ENCODE assay signal across 11 cellular contexts in the genomic region with DNA sequence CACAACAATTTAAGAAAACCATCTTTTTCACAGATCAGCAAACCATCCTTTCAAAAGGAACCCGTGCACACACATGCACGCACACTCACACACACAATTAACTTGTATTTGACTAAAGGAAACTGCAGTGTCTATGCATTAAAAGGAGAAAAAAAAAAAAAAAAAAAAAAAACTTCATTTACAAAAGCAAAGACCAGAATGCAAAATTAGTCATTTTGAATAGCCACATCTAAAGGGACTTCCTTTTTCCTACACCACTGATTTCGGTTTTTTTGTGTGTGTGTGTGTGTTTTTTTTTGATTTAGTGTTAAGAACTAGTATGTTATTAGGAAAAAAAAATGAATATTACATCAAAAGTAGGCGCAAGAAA. TPM values are rescaled to one million over a fixed set of nuclear protein-coding genes. Genes with fewer than 3 reads are reported as not detected.
DNase-seq lines count a peak whose midpoint lies in the region; ATAC-seq and TF ChIP-seq lines count a peak whose summit lies in the region.
"Had no signal": no experiment of that assay in that cellular context is flagged by ENCODE, and none has a peak within 500 bp of the region (broad histone marks: within the 10 kb centered on the region; RNA-seq: fewer than 3 reads in every experiment).

No MANE protein-coding gene starts in this region.

- no peak overlapping the region for H3K4me3 Mint-ChIP-seq in endodermal cell
- H3K4me3 Mint-ChIP-seq in Calu3 (ENCODE audit: low read depth, unreplicated experiment): no peak overlapping the region
- H3K4me3 Mint-ChIP-seq: activated naive CD4-positive, alpha-beta T cell treated with anti-CD3 and anti-CD28 coated beads, Interleukin-2, amount 10 ng/mL, durations not matched to agents 7 days and 5 days; T-helper 1 cell treated with Interleukin-12 subunit alpha and Interleukin-12 subunit beta and Interleukin-4 antibody, amounts not matched to agents 30 μg/mL and 1 μg/mL, for 36 hours had no signal

- H3K27me3 ChIP-seq in endodermal cell (ENCODE audit: control insufficient read depth, insufficient read depth, low read length, poor library complexity, severe bottlenecking) (no peaks in the 10 kb centered on the region), rectal smooth muscle tissue (ENCODE audit: control insufficient read depth, insufficient read depth, low read length) (no peaks in the 10 kb centered on the region)

- peaks cover 1% of the 10 kb centered on the region for H3K4me1 Mint-ChIP-seq in endodermal cell
- peaks cover 8% of the 10 kb centered on the region for H3K4me1 Mint-ChIP-seq in Calu3 (ENCODE audit: low read depth, unreplicated experiment)

- intact Hi-C loops in left colon (cut with DNase I, micrococcal nuclease) (no loop called here), Calu3 (cut with micrococcal nuclease; ENCODE audit: unreplicated experiment) (no loop called here)

- DNase-seq in GM12864 (ENCODE audit: low read depth) (no peak), NOMO-1 (lab: John Stamatoyannopoulos, UW; ENCODE audit: unreplicated experiment in 2 of 2) (peak; percentile 15 to 49), endodermal cell (no peak), NCI-H2081 (lab: John Stamatoyannopoulos, UW) (no peak), left colon (no peak), Calu3 (no peak)
- DNase-seq: activated naive CD4-positive, alpha-beta T cell treated with anti-CD3 and anti-CD28 coated beads, Interleukin-2, amount 10 ng/mL, durations not matched to agents 7 days and 5 days had no signal

- no peak overlapping the region for H3K27ac Mint-ChIP-seq in endodermal cell
- no peak overlapping the region for H3K27ac Mint-ChIP-seq in Calu3 (ENCODE audit: unreplicated experiment)
- H3K27ac Mint-ChIP-seq: activated naive CD4-positive, alpha-beta T cell treated with anti-CD3 and anti-CD28 coated beads, Interleukin-2, amount 10 ng/mL, durations not matched to agents 7 days and 5 days; T-helper 1 cell treated with Interleukin-12 subunit alpha and Interleukin-12 subunit beta and Interleukin-4 antibody, amounts not matched to agents 30 μg/mL and 1 μg/mL, for 36 hours had no signal

- 36 to 37% methylated on average over 3 of the region's 4 CpGs for WGBS in endodermal cell (ENCODE audit: insufficient coverage in 1 of 2, insufficient read length in 1 of 2), 2 experiments

- H3K9me3 ChIP-seq in endodermal cell (ENCODE audit: control insufficient read depth, low read length): no peaks in the 10 kb centered on the region

- H3K27me3 Mint-ChIP-seq in endodermal cell (ENCODE audit: insufficient read depth) (no peaks in the 10 kb centered on the region), Calu3 (ENCODE audit: unreplicated experiment) (no peaks in the 10 kb centered on the region)
- H3K27me3 Mint-ChIP-seq: activated naive CD4-positive, alpha-beta T cell treated with anti-CD3 and anti-CD28 coated beads, Interleukin-2, amount 10 ng/mL, durations not matched to agents 7 days and 5 days had no signal

- peaks cover 44% of the 10 kb centered on the region for H3K4me1 ChIP-seq in endodermal cell (ENCODE audit: control insufficient read depth, insufficient read depth, low read length)
- peaks cover 74% of the 10 kb centered on the region for H3K4me1 ChIP-seq in rectal smooth muscle tissue (ENCODE audit: control insufficient read depth, insufficient read depth, low read length)

- H3K27ac ChIP-seq in endodermal cell (ENCODE audit: low read depth, low read length) (no peak overlapping the region), rectal smooth muscle tissue (ENCODE audit: low read depth, low read length) (peak overlapping the region; percentile 96)

- CTCF ChIA-PET in Calu3 (lab: Charles Lee): interaction anchor here (0.6 to 1.4 kb wide), 6 partner anchors 9 to 190 kb away, joined by 3 to 7 read pairs (median 4); no protein-coding TSS in a partner anchor

- ATAC-seq in left colon (no peak), GM18868 (IDR thresholded peaks at IDR 0.05; ENCODE audit: unreplicated experiment) (no peak)
- ATAC-seq: HCT116 had no signal

- H3K36me3 ChIP-seq in endodermal cell (ENCODE audit: control insufficient read depth, insufficient read depth, low read length) (peaks cover 26% of the 10 kb centered on the region), rectal smooth muscle tissue (ENCODE audit: control insufficient read depth, insufficient read depth, low read length) (peaks cover 6% of the 10 kb centered on the region)

- H3K9me3 Mint-ChIP-seq in endodermal cell: no peaks in the 10 kb centered on the region
- H3K9me3 Mint-ChIP-seq in Calu3 (ENCODE audit: low read depth, unreplicated experiment): no peaks in the 10 kb centered on the region
- H3K9me3 Mint-ChIP-seq: activated naive CD4-positive, alpha-beta T cell treated with anti-CD3 and anti-CD28 coated beads, Interleukin-2, amount 10 ng/mL, durations not matched to agents 7 days and 5 days; T-helper 1 cell treated with Interleukin-12 subunit alpha and Interleukin-12 subunit beta and Interleukin-4 antibody, amounts not matched to agents 30 μg/mL and 1 μg/mL, for 36 hours had no signal

- H3K9ac ChIP-seq in endodermal cell (ENCODE audit: extremely low read depth, low read length, poor library complexity, severe bottlenecking) (peak overlapping the region; percentile 84), rectal smooth muscle tissue (ENCODE audit: low read length) (no peak overlapping the region)

- TF ChIP-seq CTCF in GM12864 (IDR thresholded peaks at IDR 0.05; ENCODE audit: low read depth, low read length, missing control alignments): no peak
- no peak for TF ChIP-seq CTCF in endodermal cell (conservative IDR thresholded peaks at IDR 0.05)
- no peak for TF ChIP-seq CTCF in Calu3 (IDR thresholded peaks at IDR 0.05; ENCODE audit: unreplicated experiment)

- BruUV-seq in Calu3 (replicated peaks; lab: Mats Ljungman, UMichigan): no TSS peak

- peaks cover 16% of the 10 kb centered on the region for H3K36me3 Mint-ChIP-seq in endodermal cell (ENCODE audit: low read depth)
- H3K36me3 Mint-ChIP-seq in Calu3 (ENCODE audit: insufficient read depth, unreplicated experiment): peaks cover 26% of the 10 kb centered on the region

- peak overlapping the region; percentile 52 for H3K4me3 ChIP-seq in GM12864 (ENCODE audit: low read depth, low read length)
- H3K4me3 ChIP-seq in endodermal cell (ENCODE audit: low read length): peak overlapping the region; percentile 92
- no peak overlapping the region for H3K4me3 ChIP-seq in rectal smooth muscle tissue (ENCODE audit: low read length)

RNA-seq across cellular contexts. Expression of a gene that starts 6.3 kb away (rescaled TPM):
- 10 to 100 TPM; 85.0 to 99.9 TPM for total RNA-seq in endodermal cell
- polyA plus RNA-seq in endodermal cell (2013, experiment 1 of 2): 47.1 TPM
- polyA plus RNA-seq in endodermal cell (2013, experiment 2 of 2): 46.3 TPM
- total RNA-seq in left colon: 10 to 100 TPM; 42.8 to 48.4 TPM
- 53.1 and 77.3 TPM in 2 replicates for total RNA-seq in Calu3 (2022)

Comparison
In these comparisons a context has a peak if more than half of its experiments do, and no peak if none do; other contexts are left out.
1. DNase-seq: peak in NOMO-1 (2 of 2); none in GM12864 (single experiment), endodermal cell (single experiment), NCI-H2081 (0 of 2), left colon (0 of 2) and Calu3 (single experiment).